In the genomic region with DNA sequence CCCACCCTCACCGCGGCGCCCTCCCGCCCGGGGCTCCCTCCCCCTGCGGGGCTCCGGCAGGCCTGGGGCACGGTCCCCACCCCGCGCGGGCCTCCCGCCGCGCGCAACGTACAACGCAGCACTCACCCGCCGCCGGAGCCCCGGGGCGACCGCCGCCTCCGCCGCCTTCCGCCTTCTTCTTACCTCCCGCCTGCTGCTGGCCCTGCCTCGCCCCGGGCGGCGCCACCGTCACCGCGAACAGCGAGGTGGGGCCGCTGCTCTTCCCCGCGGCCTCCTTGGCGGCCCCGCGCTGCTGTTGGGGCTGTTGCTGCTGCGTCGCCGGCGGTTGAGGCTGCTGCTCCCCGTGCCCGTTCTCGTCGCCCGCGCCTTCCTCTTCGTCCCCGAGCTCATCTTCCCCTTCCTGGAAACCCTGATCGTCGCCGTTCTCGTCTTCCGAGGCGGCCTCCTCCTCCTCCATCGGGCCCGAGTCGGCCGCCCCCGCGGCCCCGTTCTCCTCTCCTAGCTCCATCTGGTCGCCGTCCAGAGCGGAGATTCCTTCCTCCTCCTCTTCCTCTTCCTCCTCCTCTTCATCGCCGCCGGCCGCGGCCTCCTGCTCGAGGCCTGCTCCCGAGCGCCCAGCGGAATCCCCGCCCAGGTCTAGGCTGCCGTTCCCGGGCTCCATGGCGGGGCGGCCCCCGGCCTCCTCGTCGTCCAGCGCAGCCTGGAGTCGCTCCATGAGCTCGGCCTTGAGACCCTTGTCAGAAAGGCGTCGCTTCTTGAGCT, we compare ENCODE assay signal across 8 cellular contexts. TPM values are rescaled to one million over a fixed set of nuclear protein-coding genes. Genes with fewer than 3 reads are reported as not detected.
DNase-seq lines count a peak whose midpoint lies in the region; ATAC-seq and TF ChIP-seq lines count a peak whose summit lies in the region.

No MANE protein-coding gene starts in this region.

- H3K9ac ChIP-seq in HUES48 (ENCODE audit: low read depth, low read length) (peak overlapping the region; percentile 99), smooth muscle cell (ENCODE audit: low read depth) (peak overlapping the region; percentile 99)

- no CpG with 5 or more reads among the region's 92 CpGs for WGBS in iPS DF 6.9 (ENCODE audit: insufficient coverage, insufficient read length)
- under 1% methylated on average over 70 of the region's 92 CpGs for WGBS in smooth muscle cell (ENCODE audit: low lambda C conversion rate)

- peaks cover 52% of the 10 kb centered on the region for H3K79me2 ChIP-seq in smooth muscle cell (ENCODE audit: low read depth)

- peaks cover 42% of the 10 kb centered on the region for H4K20me1 ChIP-seq in smooth muscle cell (ENCODE audit: low read depth)

- peaks cover 39% of the 10 kb centered on the region for H3K36me3 ChIP-seq in HUES48 (ENCODE audit: control insufficient read depth, insufficient read depth, low read length)
- peaks cover 17% of the 10 kb centered on the region; the same call in 1 of the 2 replicates for H3K36me3 ChIP-seq in iPS DF 6.9 (ENCODE audit: control insufficient read depth, insufficient read depth, low read length)
- peaks cover 10% of the 10 kb centered on the region for H3K36me3 ChIP-seq in smooth muscle cell (ENCODE audit: low read depth)

- peak overlapping the region; percentile 90 for H3K4me2 ChIP-seq in smooth muscle cell

- no peak overlapping the region for H2AFZ ChIP-seq in smooth muscle cell (ENCODE audit: low read depth)

- peaks cover 17% of the 10 kb centered on the region for H3F3A ChIP-seq in smooth muscle cell (ENCODE audit: low read depth)

- no peak for TF ChIP-seq CTCF in AG04450 (IDR thresholded peaks at IDR 0.05; ENCODE audit: low read depth, low read length)
- no peak for TF ChIP-seq CTCF in smooth muscle cell (IDR thresholded peaks at IDR 0.05; ENCODE audit: borderline replicate concordance, insufficient read depth, poor library complexity, severe bottlenecking)

- CTCF ChIA-PET in AG04450 (lab: Charles Lee), result interaction anchor here (0.7 to 7.5 kb wide), 5 partner anchors 8 to 179 kb away, joined by 3 to 65 read pairs (median 4); no protein-coding TSS in a partner anchor

- no peaks in the 10 kb centered on the region; the same call in 1 of the 2 replicates for H3K9me3 ChIP-seq in AG04450 (ENCODE audit: control insufficient read depth, insufficient read depth, low read length)
- H3K9me3 ChIP-seq in HUES48 (ENCODE audit: control insufficient read depth, insufficient read depth, low read length), result no peaks in the 10 kb centered on the region
- no peaks in the 10 kb centered on the region for H3K9me3 ChIP-seq in iPS DF 6.9 (ENCODE audit: control insufficient read depth, insufficient read depth, low read length)
- no peaks in the 10 kb centered on the region for H3K9me3 ChIP-seq in smooth muscle cell (replicated peaks; ENCODE audit: low read depth)

- no peak for DNase-seq in AG04450 (ENCODE audit: low read depth, low spot score)
- peak; percentile 43 for DNase-seq in activated naive CD4-positive, alpha-beta T cell treated with anti-CD3 and anti-CD28 coated beads, Interleukin-2, amount 50 U/mL, for 16 hours
- no peak for DNase-seq in iPS DF 6.9 (ENCODE audit: low read depth, low spot score)
- DNase-seq in smooth muscle cell (lab: John Stamatoyannopoulos, UW; ENCODE audit: unreplicated experiment), result no peak
- no peak for DNase-seq in NOMO-1 treated with DMSO at 0.1 percent for 48 hours (lab: John Stamatoyannopoulos, UW; ENCODE audit: unreplicated experiment)

- peak overlapping the region; percentile 93 for H3K27ac ChIP-seq in AG04450 (ENCODE audit: low read depth, low read length)
- peak overlapping the region; percentile 97 for H3K27ac ChIP-seq in HUES48 (ENCODE audit: low read depth, low read length)
- no peak overlapping the region for H3K27ac ChIP-seq in iPS DF 6.9 (ENCODE audit: low read length)
- H3K27ac ChIP-seq in smooth muscle cell (ENCODE audit: low read depth), result peak overlapping the region; percentile 99

- H3K4me3 ChIP-seq in AG04450 (ENCODE audit: low read depth, low read length), result peak overlapping the region; percentile 88
- H3K4me3 ChIP-seq in HUES48 (ENCODE audit: low read depth, low read length), result peak overlapping the region; percentile 99
- H3K4me3 ChIP-seq in iPS DF 6.9 (ENCODE audit: low read length), result peak overlapping the region; percentile 78
- H3K4me3 ChIP-seq in smooth muscle cell, result peak overlapping the region; percentile 97

- peaks cover 23% of the 10 kb centered on the region for H3K4me1 ChIP-seq in HUES48 (ENCODE audit: control insufficient read depth, insufficient read depth, low read length)
- H3K4me1 ChIP-seq in iPS DF 6.9 (ENCODE audit: control insufficient read depth, insufficient read depth, low read length), result no peaks in the 10 kb centered on the region
- peaks cover 48% of the 10 kb centered on the region for H3K4me1 ChIP-seq in smooth muscle cell (ENCODE audit: low read depth)

- H3K27me3 ChIP-seq in AG04450 (ENCODE audit: control insufficient read depth, insufficient read depth, low read length) (no peaks in the 10 kb centered on the region), HUES48 (ENCODE audit: control insufficient read depth, insufficient read depth, low read length) (no peaks in the 10 kb centered on the region), iPS DF 6.9 (ENCODE audit: control insufficient read depth, insufficient read depth, low read length) (no peaks in the 10 kb centered on the region), smooth muscle cell (ENCODE audit: low read depth) (no peaks in the 10 kb centered on the region)

- POLR2A ChIA-PET in AG04450 (lab: Yijun Ruan, JAX), result interaction anchor here (1.7 to 4.3 kb wide), 5 partner anchors 27 to 179 kb away, joined by 4 to 42 read pairs (median 8); partner anchors contain the start of gene COX20

- peak; percentile 3 for ATAC-seq in GM21360 (IDR thresholded peaks at IDR 0.05; ENCODE audit: unreplicated experiment)
- no peak for ATAC-seq in HG03521 (IDR thresholded peaks at IDR 0.05; ENCODE audit: unreplicated experiment)

RNA-seq across cellular contexts. Expression of gene HNRNPU, which starts 0.7 kb away (rescaled TPM):
- polyA plus RNA-seq in AG04450 (2011; rRNA removed) (205 and 262 TPM in 2 replicates), smooth muscle cell (198 and 236 TPM in 2 replicates)
- 333 and 366 TPM in 2 replicates for polyA minus RNA-seq in AG04450 (2011; rRNA and poly(A)+ RNA removed)
- total RNA-seq in smooth muscle cell, result 241 and 286 TPM in 2 replicates

RNA-seq across cellular contexts. Expression of gene COX20, which starts 28.2 kb away (rescaled TPM):
- polyA plus RNA-seq in AG04450 (2011; rRNA removed) (25.4 and 45.8 TPM in 2 replicates), smooth muscle cell (37.2 and 56.7 TPM in 2 replicates)
- polyA minus RNA-seq in AG04450 (2011; rRNA and poly(A)+ RNA removed), result 5.6 and 10.1 TPM in 2 replicates
- 11.1 and 14.7 TPM in 2 replicates for total RNA-seq in smooth muscle cell
